Comparison of ENCODE assay signal across 31 cellular contexts in the genomic region with DNA sequence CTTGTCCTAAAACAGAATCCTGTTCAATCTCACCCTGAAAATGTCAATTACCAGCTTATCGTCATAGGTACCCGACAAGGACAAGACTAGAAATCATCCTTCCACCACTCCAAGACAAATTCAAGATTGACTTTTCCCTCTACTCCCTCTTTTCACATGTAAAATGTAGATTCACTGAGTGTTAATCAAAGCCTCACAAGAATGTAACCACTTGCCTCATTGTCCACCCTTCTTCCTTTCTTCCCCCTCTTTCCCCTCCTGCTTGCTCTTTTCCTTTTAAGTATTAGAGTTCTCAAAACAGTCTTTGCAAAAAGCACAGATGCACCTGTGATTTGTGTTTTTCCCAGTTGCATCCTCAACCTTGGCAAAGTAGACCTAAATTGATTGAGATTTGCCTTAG.
"Had no signal": no experiment of that assay in that cellular context is flagged by ENCODE, and none has a peak within 500 bp of the region (broad histone marks: within the 10 kb centered on the region; RNA-seq: fewer than 3 reads in every experiment).

No MANE protein-coding gene starts in this region.

- ATAC-seq: activated CD8-positive, alpha-beta T cell treated with anti-CD3 and anti-CD28 coated beads for 36 hours; activated T-cell treated with anti-CD3 and anti-CD28 coated beads, Interleukin-2, amount 50 U/mL, for 72 hours; activated T-helper 17 cell treated with anti-CD3 and anti-CD28 coated beads, Interleukin-2, amount 50 U/mL, for 72 hours; PC-3; T-cell; T-helper 17 cell had no signal

- H3K36me3 ChIP-seq: ascending aorta, breast epithelium, MG63, Peyer's patch, SJSA1, WERI-Rb-1 had no signal

- DNase-seq: activated CD4-positive, alpha-beta T cell treated with anti-CD3 and anti-CD28 coated beads, Interleukin-2, amount 10 ng/mL, durations not matched to agents 24 days and 14 days; activated CD4-positive, alpha-beta T cell treated with anti-CD3 and anti-CD28 coated beads, Interleukin-2, amount 50 U/mL, for 4 hours; activated CD8-positive, alpha-beta T cell treated with anti-CD3 and anti-CD28 coated beads for 36 hours; activated effector memory CD4-positive, alpha-beta T cell treated with anti-CD3 and anti-CD28 coated beads, Interleukin-2, amount 50 U/mL, for 16 hours; activated naive CD4-positive, alpha-beta T cell; activated naive CD4-positive, alpha-beta T cell treated with anti-CD3 and anti-CD28 coated beads, Interleukin-2, amount 50 U/mL, for 16 hours; activated naive CD8-positive, alpha-beta T cell treated with anti-CD3 and anti-CD28 coated beads for 36 hours; activated T-cell treated with anti-CD3 and anti-CD28 coated beads, Interleukin-2, amount 50 U/mL, for 1 hour; activated T-cell treated with anti-CD3 and anti-CD28 coated beads, Interleukin-2, amount 50 U/mL, for 72 hours; amniotic stem cell; Kasumi-1; MG63; NCI-H1092; NCI-H1436 treated with DMSO at 0.1 percent for 48 hours; NCI-H1694 treated with DMSO at 0.1 percent for 48 hours; NCI-H2029; NCI-H345; NCI-H524 treated with DMSO at 0.1 percent for 48 hours; NK-92 treated with Interleukin-12 subunit alpha and Interleukin-12 subunit beta, amount 100 ng/mL, for 24 hours; PC-3; Peyer's patch; RPMI8226; SHP77 treated with DMSO at 0.1 percent for 48 hours; SK-N-SH; T-cell; T-helper 17 cell; WERI-Rb-1 had no signal

- H3K27ac ChIP-seq: ascending aorta, breast epithelium, Peyer's patch, SJSA1, WERI-Rb-1 had no signal

- H3K27me3 ChIP-seq: ascending aorta, breast epithelium, MG63, Peyer's patch, SJSA1 had no signal

- H3K9ac ChIP-seq: SK-N-SH had no signal

- H3K4me2 ChIP-seq: SK-N-SH had no signal

- H3K4me3 ChIP-seq: ascending aorta, breast epithelium, MG63, Peyer's patch, SJSA1 had no signal

- H3K4me1 ChIP-seq: ascending aorta, breast epithelium, Peyer's patch, SJSA1 had no signal

- H3K9me3 ChIP-seq: ascending aorta, breast epithelium, MG63, Peyer's patch, SJSA1, SK-N-SH had no signal
